ENCODE assay signal across 1 cellular context in the genomic region with DNA sequence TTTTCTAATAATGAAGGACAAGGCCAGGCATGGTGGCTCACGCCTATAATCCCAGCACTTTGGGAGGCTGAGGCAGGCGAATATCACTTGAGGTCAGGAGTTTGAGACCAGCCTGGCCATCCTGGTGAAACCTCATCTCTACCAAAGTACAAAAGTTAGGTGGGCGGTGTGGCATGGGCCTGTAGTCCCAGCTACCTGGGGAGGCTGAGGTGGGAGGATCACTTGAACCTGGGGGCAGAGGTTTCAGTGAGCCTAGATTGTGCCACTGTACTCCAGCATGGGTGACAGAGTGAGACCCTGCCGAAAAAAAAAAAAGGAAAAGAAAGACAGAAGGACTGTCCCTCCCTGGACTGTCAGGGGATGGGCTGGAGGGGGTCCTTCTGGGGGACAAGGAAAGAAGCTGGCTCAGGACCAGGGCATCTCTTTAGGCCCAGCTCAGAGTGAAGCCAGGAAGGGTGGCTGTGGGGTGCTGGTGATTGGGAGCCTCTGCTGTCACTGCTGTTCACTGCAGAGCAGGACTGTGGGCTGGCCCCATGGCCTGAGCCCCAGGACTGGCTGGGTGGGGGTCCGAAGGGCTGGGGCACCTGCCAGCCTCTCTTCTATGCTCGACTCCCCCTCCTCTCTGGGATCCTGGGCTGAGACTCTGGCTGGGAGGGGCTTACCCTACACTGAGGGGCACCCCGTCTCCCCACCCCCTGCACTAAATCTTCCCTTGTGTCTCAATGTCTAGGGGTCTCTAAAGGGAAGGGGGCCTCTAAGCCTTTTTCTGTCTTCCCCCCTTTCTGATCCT.
TF ChIP-seq lines count a peak whose summit lies in the region.

No MANE protein-coding gene starts in this region.

TF ChIP-seq in IMR-90, 13 proteins besides CTCF, POLR2A, EP300 and RAD21 (continued from another document):
- TF ChIP-seq, protein P1, sequence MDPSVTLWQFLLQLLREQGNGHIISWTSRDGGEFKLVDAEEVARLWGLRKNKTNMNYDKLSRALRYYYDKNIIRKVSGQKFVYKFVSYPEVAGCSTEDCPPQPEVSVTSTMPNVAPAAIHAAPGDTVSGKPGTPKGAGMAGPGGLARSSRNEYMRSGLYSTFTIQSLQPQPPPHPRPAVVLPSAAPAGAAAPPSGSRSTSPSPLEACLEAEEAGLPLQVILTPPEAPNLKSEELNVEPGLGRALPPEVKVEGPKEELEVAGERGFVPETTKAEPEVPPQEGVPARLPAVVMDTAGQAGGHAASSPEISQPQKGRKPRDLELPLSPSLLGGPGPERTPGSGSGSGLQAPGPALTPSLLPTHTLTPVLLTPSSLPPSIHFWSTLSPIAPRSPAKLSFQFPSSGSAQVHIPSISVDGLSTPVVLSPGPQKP (IDR thresholded peaks at IDR 0.05; ENCODE audit: borderline replicate concordance, low read depth, low read length): no peak
- no peak for TF ChIP-seq MAFK (IDR thresholded peaks at IDR 0.05; ENCODE audit: low read depth, low read length)
- TF ChIP-seq CEBPB (IDR thresholded peaks at IDR 0.05; ENCODE audit: low read depth, low read length): no peak
- no peak for TF ChIP-seq RFX5 (IDR thresholded peaks at IDR 0.05; ENCODE audit: low read depth, low read length)
- no peak for TF ChIP-seq FOS (IDR thresholded peaks at IDR 0.05; ENCODE audit: low read depth, low read length)
- TF ChIP-seq SMC3 (IDR thresholded peaks at IDR 0.05; ENCODE audit: low read depth, low read length): no peak
- TF ChIP-seq MAZ (IDR thresholded peaks at IDR 0.05; ENCODE audit: borderline replicate concordance, low read depth, low read length): no peak
- TF ChIP-seq, protein P2, sequence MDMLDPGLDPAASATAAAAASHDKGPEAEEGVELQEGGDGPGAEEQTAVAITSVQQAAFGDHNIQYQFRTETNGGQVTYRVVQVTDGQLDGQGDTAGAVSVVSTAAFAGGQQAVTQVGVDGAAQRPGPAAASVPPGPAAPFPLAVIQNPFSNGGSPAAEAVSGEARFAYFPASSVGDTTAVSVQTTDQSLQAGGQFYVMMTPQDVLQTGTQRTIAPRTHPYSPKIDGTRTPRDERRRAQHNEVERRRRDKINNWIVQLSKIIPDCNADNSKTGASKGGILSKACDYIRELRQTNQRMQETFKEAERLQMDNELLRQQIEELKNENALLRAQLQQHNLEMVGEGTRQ (IDR thresholded peaks at IDR 0.05; ENCODE audit: low read depth, low read length): no peak
- no peak for TF ChIP-seq CHD1 (IDR thresholded peaks at IDR 0.05; ENCODE audit: low read depth, low read length)
- TF ChIP-seq NFE2L2 (IDR thresholded peaks at IDR 0.05; ENCODE audit: low read depth, low read length): no peak
- no peak for TF ChIP-seq BHLHE40 (IDR thresholded peaks at IDR 0.05; ENCODE audit: low read depth, low read length)
- TF ChIP-seq MXI1 (IDR thresholded peaks at IDR 0.05; ENCODE audit: borderline replicate concordance, low read depth, low read length): no peak
